Comparison of ENCODE assay signal across 37 cellular contexts in genomic region chr12:10891937-10892336, GRCh38. TPM values are rescaled to one million over a fixed set of nuclear protein-coding genes. Genes with fewer than 3 reads are reported as not detected.
"Had no signal": no experiment of that assay in that cellular context is flagged by ENCODE, and none has a peak within 500 bp of the region (broad histone marks: within the 10 kb centered on the region; RNA-seq: fewer than 3 reads in every experiment).

No MANE protein-coding gene starts in this region.

- H3K9me3 ChIP-seq: lower lobe of right lung, prostate gland, sigmoid colon, stomach, suprapubic skin, tibial artery had no signal

- H3K27me3 ChIP-seq: sigmoid colon, stomach, suprapubic skin, tibial artery had no signal

- FAIRE-seq: endothelial cell of umbilical vein, kidney, TTC549 had no signal

- ATAC-seq: esophagus mucosa; lower lobe of right lung; natural killer cell treated with Interleukin-12 subunit alpha and Interleukin-12 subunit beta and Interleukin-15 and Interleukin-18, amount 100 ng/mL, for 72 hours; stimulated activated memory B cell treated with anti-CD40 and anti-IgM and Interleukin-4, amounts not matched to agents 10 μg/mL and 1 μg/mL and 100 μg/mL, for 72 hours had no signal

- H3K27ac Mint-ChIP-seq: activated CD4-positive, alpha-beta memory T cell treated with anti-CD3 and anti-CD28 coated beads, Interleukin-2, amount 10 ng/mL, durations not matched to agents 7 days and 5 days; activated CD4-positive, alpha-beta T cell treated with anti-CD3 and anti-CD28 coated beads, Interleukin-2, amount 10 ng/mL, durations not matched to agents 7 days and 5 days; activated naive CD4-positive, alpha-beta T cell treated with anti-CD3 and anti-CD28 coated beads, Interleukin-2, amount 10 ng/mL, durations not matched to agents 7 days and 5 days; activated naive CD8-positive, alpha-beta T cell treated with anti-CD3 and anti-CD28 coated beads, Interleukin-2, amount 10 ng/mL, durations not matched to agents 7 days and 5 days; activated T-cell treated with anti-CD3 and anti-CD28 coated beads, Interleukin-2, amount 50 U/mL, for 24 hours; immature natural killer cell; natural killer cell treated with Interleukin-12 subunit alpha and Interleukin-12 subunit beta and Interleukin-15 and Interleukin-18, amount 100 ng/mL, for 72 hours; stimulated activated memory B cell treated with anti-CD40 and anti-IgM and Interleukin-4, amounts not matched to agents 10 μg/mL and 1 μg/mL and 100 μg/mL, for 72 hours had no signal

- H3K27me3 Mint-ChIP-seq: activated CD4-positive, alpha-beta memory T cell treated with anti-CD3 and anti-CD28 coated beads, Interleukin-2, amount 10 ng/mL, durations not matched to agents 7 days and 5 days; activated CD4-positive, alpha-beta T cell treated with anti-CD3 and anti-CD28 coated beads, Interleukin-2, amount 10 ng/mL, durations not matched to agents 7 days and 5 days; activated naive CD4-positive, alpha-beta T cell treated with anti-CD3 and anti-CD28 coated beads, Interleukin-2, amount 10 ng/mL, durations not matched to agents 7 days and 5 days; activated naive CD8-positive, alpha-beta T cell treated with anti-CD3 and anti-CD28 coated beads, Interleukin-2, amount 10 ng/mL, durations not matched to agents 7 days and 5 days; activated T-cell treated with anti-CD3 and anti-CD28 coated beads, Interleukin-2, amount 50 U/mL, for 24 hours; natural killer cell treated with Interleukin-12 subunit alpha and Interleukin-12 subunit beta and Interleukin-15 and Interleukin-18, amount 100 ng/mL, for 72 hours; stimulated activated memory B cell treated with anti-CD40 and anti-IgM and Interleukin-4, amounts not matched to agents 10 μg/mL and 1 μg/mL and 100 μg/mL, for 72 hours had no signal

- H3K4me1 Mint-ChIP-seq: activated CD4-positive, alpha-beta memory T cell treated with anti-CD3 and anti-CD28 coated beads, Interleukin-2, amount 10 ng/mL, durations not matched to agents 7 days and 5 days; activated CD4-positive, alpha-beta T cell treated with anti-CD3 and anti-CD28 coated beads, Interleukin-2, amount 10 ng/mL, durations not matched to agents 7 days and 5 days; activated naive CD4-positive, alpha-beta T cell treated with anti-CD3 and anti-CD28 coated beads, Interleukin-2, amount 10 ng/mL, durations not matched to agents 7 days and 5 days; immature natural killer cell; stimulated activated memory B cell treated with anti-CD40 and anti-IgM and Interleukin-4, amounts not matched to agents 10 μg/mL and 1 μg/mL and 100 μg/mL, for 72 hours had no signal

- H3K4me2 ChIP-seq: smooth muscle cell had no signal

- H3K36me3 ChIP-seq: lower lobe of right lung, prostate gland, sigmoid colon, stomach, suprapubic skin, tibial artery, WERI-Rb-1 had no signal

- H3K4me3 ChIP-seq: lower lobe of right lung, prostate gland, sigmoid colon, smooth muscle cell, stomach, suprapubic skin, tibial artery had no signal

- H3K27ac ChIP-seq: lower lobe of right lung, prostate gland, sigmoid colon, stomach, suprapubic skin, tibial artery, WERI-Rb-1 had no signal

- H3K9me3 Mint-ChIP-seq: activated CD4-positive, alpha-beta memory T cell treated with anti-CD3 and anti-CD28 coated beads, Interleukin-2, amount 10 ng/mL, durations not matched to agents 7 days and 5 days; activated CD4-positive, alpha-beta T cell treated with anti-CD3 and anti-CD28 coated beads, Interleukin-2, amount 10 ng/mL, durations not matched to agents 7 days and 5 days; activated naive CD4-positive, alpha-beta T cell treated with anti-CD3 and anti-CD28 coated beads, Interleukin-2, amount 10 ng/mL, durations not matched to agents 7 days and 5 days; activated T-cell treated with anti-CD3 and anti-CD28 coated beads, Interleukin-2, amount 50 U/mL, for 24 hours; immature natural killer cell; natural killer cell treated with Interleukin-12 subunit alpha and Interleukin-12 subunit beta and Interleukin-15 and Interleukin-18, amount 100 ng/mL, for 72 hours; stimulated activated memory B cell treated with anti-CD40 and anti-IgM and Interleukin-4, amounts not matched to agents 10 μg/mL and 1 μg/mL and 100 μg/mL, for 72 hours had no signal

- DNase-seq: activated CD4-positive, alpha-beta memory T cell treated with anti-CD3 and anti-CD28 coated beads, Interleukin-2, amount 10 ng/mL, durations not matched to agents 7 days and 5 days; activated CD4-positive, alpha-beta T cell treated with anti-CD3 and anti-CD28 coated beads, Interleukin-2, amount 10 ng/mL, durations not matched to agents 7 days and 5 days; activated CD4-positive, CD25-positive, alpha-beta regulatory T cell treated with anti-CD3 and anti-CD28 coated beads, Interleukin-2, amount 50 U/mL, for 72 hours; activated CD8-positive, alpha-beta memory T cell treated with anti-CD3 and anti-CD28 coated beads, Interleukin-2, amount 50 U/mL, for 48 hours; activated gamma-delta T cell; activated naive CD4-positive, alpha-beta T cell treated with anti-CD3 and anti-CD28 coated beads, Interleukin-2, amount 10 ng/mL, durations not matched to agents 7 days and 5 days; activated naive CD8-positive, alpha-beta T cell treated with anti-CD3 and anti-CD28 coated beads, Interleukin-2, amount 10 ng/mL, durations not matched to agents 7 days and 5 days; activated T-cell treated with anti-CD3 and anti-CD28 coated beads, Interleukin-2, amount 50 U/mL, for 24 hours; amniotic stem cell; foreskin fibroblast; head of caudate nucleus; hypothalamus; immature natural killer cell; kidney; lower lobe of right lung; mesenchymal stem cell; retina; sigmoid colon; stimulated activated CD4-positive, alpha-beta T cell treated with anti-CD3 and anti-CD28 coated beads, Interleukin-1b, Interleukin-23, amount 100 ng/mL, for 48 hours; stimulated activated CD4-positive, alpha-beta T cell treated with anti-CD3 and anti-CD28 coated beads, Interleukin-4, amount 100 ng/mL, for 4 hours; stimulated activated CD8-positive, alpha-beta memory T cell treated with anti-CD3 and anti-CD28 coated beads, Interleukin-4, amount 100 ng/mL, for 48 hours; stomach; T-helper 1 cell; T-helper 9 cell; tibial artery; WERI-Rb-1 had no signal

- H3K4me1 ChIP-seq: lower lobe of right lung, prostate gland, sigmoid colon, suprapubic skin, tibial artery had no signal

- H3K4me3 Mint-ChIP-seq: activated CD4-positive, alpha-beta memory T cell treated with anti-CD3 and anti-CD28 coated beads, Interleukin-2, amount 10 ng/mL, durations not matched to agents 7 days and 5 days; activated CD4-positive, alpha-beta T cell treated with anti-CD3 and anti-CD28 coated beads, Interleukin-2, amount 10 ng/mL, durations not matched to agents 7 days and 5 days; activated naive CD4-positive, alpha-beta T cell treated with anti-CD3 and anti-CD28 coated beads, Interleukin-2, amount 10 ng/mL, durations not matched to agents 7 days and 5 days; activated naive CD8-positive, alpha-beta T cell treated with anti-CD3 and anti-CD28 coated beads, Interleukin-2, amount 10 ng/mL, durations not matched to agents 7 days and 5 days; activated T-cell treated with anti-CD3 and anti-CD28 coated beads, Interleukin-2, amount 50 U/mL, for 24 hours; immature natural killer cell; natural killer cell treated with Interleukin-12 subunit alpha and Interleukin-12 subunit beta and Interleukin-15 and Interleukin-18, amount 100 ng/mL, for 72 hours; stimulated activated memory B cell treated with anti-CD40 and anti-IgM and Interleukin-4, amounts not matched to agents 10 μg/mL and 1 μg/mL and 100 μg/mL, for 72 hours had no signal

- H3K36me3 Mint-ChIP-seq: activated naive CD4-positive, alpha-beta T cell treated with anti-CD3 and anti-CD28 coated beads, Interleukin-2, amount 10 ng/mL, durations not matched to agents 7 days and 5 days; natural killer cell treated with Interleukin-12 subunit alpha and Interleukin-12 subunit beta and Interleukin-15 and Interleukin-18, amount 100 ng/mL, for 72 hours had no signal

RNA-seq across cellular contexts. Expression of gene TAS2R13, which starts 17.4 kb away (rescaled TPM):
- polyA plus RNA-seq: immature natural killer cell, smooth muscle cell, stomach had no signal

RNA-seq across cellular contexts. Expression of gene PRH2, which starts 37.1 kb away (rescaled TPM):
- total RNA-seq: activated CD4-positive, alpha-beta memory T cell treated with anti-CD3 and anti-CD28 coated beads, Interleukin-2, amount 10 ng/mL, durations not matched to agents 7 days and 5 days; activated CD4-positive, alpha-beta T cell treated with anti-CD3 and anti-CD28 coated beads, Interleukin-2, amount 10 ng/mL, durations not matched to agents 7 days and 5 days; activated naive CD8-positive, alpha-beta T cell treated with anti-CD3 and anti-CD28 coated beads, Interleukin-2, amount 10 ng/mL, durations not matched to agents 7 days and 5 days; chondrocyte; endothelial cell of umbilical vein; esophagus mucosa; kidney; lower lobe of right lung; myocyte; natural killer cell treated with Interleukin-12 subunit alpha and Interleukin-12 subunit beta and Interleukin-15 and Interleukin-18, amount 100 ng/mL, for 72 hours; smooth muscle cell; stomach; ureter had no signal
- polyA plus RNA-seq: endothelial cell of umbilical vein, immature natural killer cell, sigmoid colon, smooth muscle cell had no signal
